In the genomic region with DNA sequence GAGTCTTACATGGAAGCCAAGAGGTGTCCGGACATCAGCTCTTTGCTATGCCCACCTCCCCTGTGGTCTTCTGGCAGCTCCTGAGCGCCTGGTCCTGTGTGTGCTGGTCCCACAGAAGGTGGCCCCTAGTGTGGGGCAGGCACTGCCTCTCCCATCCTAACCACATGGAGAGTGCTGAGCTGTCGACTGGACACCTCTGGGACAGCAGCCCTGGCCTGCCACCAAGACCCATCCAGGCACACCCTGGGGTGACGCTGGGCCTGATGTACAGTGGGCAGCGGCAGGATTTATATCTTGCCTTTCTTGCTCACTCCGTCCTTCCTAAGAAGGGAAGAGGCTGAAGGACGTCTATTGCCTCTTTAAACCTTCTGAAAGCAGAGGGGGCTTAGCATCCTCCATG, we compare ENCODE assay signal across 22 cellular contexts.
"Had no signal": no experiment of that assay in that cellular context is flagged by ENCODE, and none has a peak within 500 bp of the region (broad histone marks: within the 10 kb centered on the region; RNA-seq: fewer than 3 reads in every experiment).

No MANE protein-coding gene starts in this region.

- H3K9me3 Mint-ChIP-seq: activated CD4-positive, alpha-beta memory T cell treated with anti-CD3 and anti-CD28 coated beads, Interleukin-2, amount 10 ng/mL, durations not matched to agents 7 days and 5 days; activated CD4-positive, alpha-beta T cell treated with anti-CD3 and anti-CD28 coated beads, Interleukin-2, amount 10 ng/mL, durations not matched to agents 7 days and 5 days; activated naive CD4-positive, alpha-beta T cell treated with anti-CD3 and anti-CD28 coated beads for 36 hours; activated naive CD4-positive, alpha-beta T cell treated with anti-CD3 and anti-CD28 coated beads, Interleukin-2, amount 50 U/mL, for 24 hours; activated naive CD8-positive, alpha-beta T cell treated with anti-CD3 and anti-CD28 coated beads for 36 hours; activated T-cell treated with anti-CD3 and anti-CD28 coated beads, Interleukin-2, amount 50 U/mL, for 4 hours; activated T-helper 17 cell treated with anti-CD3 and anti-CD28 coated beads, Interleukin-2, amount 50 U/mL, for 72 hours had no signal

- ATAC-seq: activated CD4-positive, alpha-beta T cell treated with anti-CD3 and anti-CD28 coated beads for 36 hours; activated T-helper 17 cell treated with anti-CD3 and anti-CD28 coated beads, Interleukin-2, amount 50 U/mL, for 72 hours; gastroesophageal sphincter had no signal

- H3K27me3 Mint-ChIP-seq: activated CD4-positive, alpha-beta memory T cell treated with anti-CD3 and anti-CD28 coated beads, Interleukin-2, amount 10 ng/mL, durations not matched to agents 7 days and 5 days; activated CD4-positive, alpha-beta T cell treated with anti-CD3 and anti-CD28 coated beads for 36 hours; activated CD4-positive, alpha-beta T cell treated with anti-CD3 and anti-CD28 coated beads, Interleukin-2, amount 10 ng/mL, durations not matched to agents 7 days and 5 days; activated naive CD4-positive, alpha-beta T cell treated with anti-CD3 and anti-CD28 coated beads, Interleukin-2, amount 50 U/mL, for 24 hours had no signal

- H3K36me3 Mint-ChIP-seq: activated naive CD4-positive, alpha-beta T cell treated with anti-CD3 and anti-CD28 coated beads, Interleukin-2, amount 50 U/mL, for 24 hours; activated naive CD8-positive, alpha-beta T cell treated with anti-CD3 and anti-CD28 coated beads for 36 hours had no signal

- DNase-seq: activated CD4-positive, alpha-beta memory T cell treated with anti-CD3 and anti-CD28 coated beads, Interleukin-2, amount 10 ng/mL, durations not matched to agents 7 days and 5 days; activated CD4-positive, alpha-beta T cell treated with anti-CD3 and anti-CD28 coated beads for 36 hours; activated CD4-positive, alpha-beta T cell treated with anti-CD3 and anti-CD28 coated beads, Interleukin-2, amount 10 ng/mL, durations not matched to agents 7 days and 5 days; activated CD4-positive, alpha-beta T cell treated with anti-CD3 and anti-CD28 coated beads, Interleukin-2, amount 50 U/mL, for 4 hours; activated CD4-positive, CD25-positive, alpha-beta regulatory T cell; activated CD4-positive, CD25-positive, alpha-beta regulatory T cell treated with anti-CD3 and anti-CD28 coated beads, Interleukin-2, amount 50 U/mL, for 72 hours; activated CD8-positive, alpha-beta memory T cell treated with anti-CD3 and anti-CD28 coated beads for 24 hours; activated effector memory CD4-positive, alpha-beta T cell treated with Interleukin-2 at 50 U/mL for 16 hours; activated gamma-delta T cell treated with Interleukin-2 at 50 U/mL for 16 hours; activated naive CD4-positive, alpha-beta T cell treated with anti-CD3 and anti-CD28 coated beads for 36 hours; activated naive CD8-positive, alpha-beta T cell treated with anti-CD3 and anti-CD28 coated beads for 36 hours; activated T-cell treated with anti-CD3 and anti-CD28 coated beads, Interleukin-2, amount 50 U/mL, for 4 hours; central memory CD4-positive, alpha-beta T cell; cerebellar nuclear complex; colonic mucosa; effector CD8-positive, alpha-beta T cell; esophagus squamous epithelium; T-helper 2 cell had no signal

- H3K4me3 Mint-ChIP-seq: activated CD4-positive, alpha-beta memory T cell treated with anti-CD3 and anti-CD28 coated beads, Interleukin-2, amount 10 ng/mL, durations not matched to agents 7 days and 5 days; activated CD4-positive, alpha-beta T cell treated with anti-CD3 and anti-CD28 coated beads for 36 hours; activated CD4-positive, alpha-beta T cell treated with anti-CD3 and anti-CD28 coated beads, Interleukin-2, amount 10 ng/mL, durations not matched to agents 7 days and 5 days; activated naive CD4-positive, alpha-beta T cell treated with anti-CD3 and anti-CD28 coated beads for 36 hours; activated naive CD4-positive, alpha-beta T cell treated with anti-CD3 and anti-CD28 coated beads, Interleukin-2, amount 50 U/mL, for 24 hours; activated naive CD8-positive, alpha-beta T cell treated with anti-CD3 and anti-CD28 coated beads for 36 hours; activated T-cell treated with anti-CD3 and anti-CD28 coated beads, Interleukin-2, amount 50 U/mL, for 4 hours; activated T-helper 17 cell treated with anti-CD3 and anti-CD28 coated beads, Interleukin-2, amount 50 U/mL, for 72 hours; brain had no signal

- H3K27ac Mint-ChIP-seq: activated CD4-positive, alpha-beta memory T cell treated with anti-CD3 and anti-CD28 coated beads, Interleukin-2, amount 10 ng/mL, durations not matched to agents 7 days and 5 days; activated CD4-positive, alpha-beta T cell treated with anti-CD3 and anti-CD28 coated beads for 36 hours; activated CD4-positive, alpha-beta T cell treated with anti-CD3 and anti-CD28 coated beads, Interleukin-2, amount 10 ng/mL, durations not matched to agents 7 days and 5 days; activated naive CD4-positive, alpha-beta T cell treated with anti-CD3 and anti-CD28 coated beads, Interleukin-2, amount 50 U/mL, for 24 hours; activated naive CD8-positive, alpha-beta T cell treated with anti-CD3 and anti-CD28 coated beads for 36 hours; activated T-helper 17 cell treated with anti-CD3 and anti-CD28 coated beads, Interleukin-2, amount 50 U/mL, for 72 hours had no signal

- H3K4me1 Mint-ChIP-seq: activated CD4-positive, alpha-beta memory T cell treated with anti-CD3 and anti-CD28 coated beads, Interleukin-2, amount 10 ng/mL, durations not matched to agents 7 days and 5 days; activated CD4-positive, alpha-beta T cell treated with anti-CD3 and anti-CD28 coated beads for 36 hours; activated CD4-positive, alpha-beta T cell treated with anti-CD3 and anti-CD28 coated beads, Interleukin-2, amount 10 ng/mL, durations not matched to agents 7 days and 5 days; activated naive CD4-positive, alpha-beta T cell treated with anti-CD3 and anti-CD28 coated beads, Interleukin-2, amount 50 U/mL, for 24 hours; activated naive CD8-positive, alpha-beta T cell treated with anti-CD3 and anti-CD28 coated beads for 36 hours; activated T-helper 17 cell treated with anti-CD3 and anti-CD28 coated beads, Interleukin-2, amount 50 U/mL, for 72 hours had no signal
